In genomic region chrY:8422906-8423305, GRCh38 we compare ENCODE assay signal across 26 cellular contexts.
"Had no signal": no experiment of that assay in that cellular context is flagged by ENCODE, and none has a peak within 500 bp of the region (broad histone marks: within the 10 kb centered on the region; RNA-seq: fewer than 3 reads in every experiment).

No MANE protein-coding gene starts in this region.

- H3K4me2 ChIP-seq: smooth muscle cell had no signal

- H3K27me3 ChIP-seq: neutrophil, pancreas, right lobe of liver, sigmoid colon, spleen, stomach, thyroid gland, tibial nerve, upper lobe of left lung, vagina had no signal

- H3K27ac ChIP-seq: neutrophil, pancreas, prostate gland, right lobe of liver, sigmoid colon, skin epidermis, spleen, stomach, thoracic aorta, thyroid gland, tibial nerve, upper lobe of left lung, vagina had no signal

- ATAC-seq: naive thymus-derived CD8-positive, alpha-beta T cell; natural killer cell treated with Interleukin-12 subunit alpha and Interleukin-12 subunit beta and Interleukin-15 and Interleukin-18, amount 100 ng/mL, for 72 hours; pancreas; right cardiac atrium; stimulated activated effector memory CD8-positive, alpha-beta T cell treated with anti-CD3 and anti-CD28 coated beads, Interleukin-12 subunit alpha, Interleukin-12 subunit beta, amount 100 ng/mL, for 72 hours; stimulated activated naive B cell treated with anti-CD40 and anti-IgM and Interleukin-4, amounts not matched to agents 10 μg/mL and 1 μg/mL and 100 μg/mL, for 72 hours had no signal

- H3K4me1 ChIP-seq: pancreas, prostate gland, right lobe of liver, sigmoid colon, spleen, stomach, thyroid gland, tibial nerve, upper lobe of left lung, vagina had no signal

- H3K36me3 ChIP-seq: neutrophil, pancreas, prostate gland, right lobe of liver, sigmoid colon, spleen, stomach, thoracic aorta, thyroid gland, tibial nerve, upper lobe of left lung, vagina had no signal

- H3K9me3 ChIP-seq: neutrophil, pancreas, prostate gland, right lobe of liver, sigmoid colon, spleen, stomach, thoracic aorta, thyroid gland, tibial nerve, upper lobe of left lung, vagina had no signal

- H3K4me3 ChIP-seq: pancreas, prostate gland, right lobe of liver, sigmoid colon, skin epidermis, smooth muscle cell, spleen, stomach, thoracic aorta, thyroid gland, tibial nerve, upper lobe of left lung, vagina had no signal

- DNase-seq: naive thymus-derived CD8-positive, alpha-beta T cell; nephron progenitor cell; nucleus accumbens; pancreas; right cardiac atrium; right lobe of liver; sigmoid colon; spleen; stimulated activated CD4-positive, alpha-beta T cell treated with anti-CD3 and anti-CD28 coated beads, Interleukin-12 subunit alpha, Interleukin-12 subunit beta, amount 100 ng/mL, for 4 hours; stimulated activated CD4-positive, alpha-beta T cell treated with anti-CD3 and anti-CD28 coated beads, Interleukin-2, amount 100 ng/mL, for 24 hours; stimulated activated CD4-positive, alpha-beta T cell treated with anti-CD3 and anti-CD28 coated beads, Interleukin-2, amount 100 ng/mL, for 48 hours; stimulated activated CD4-positive, alpha-beta T cell treated with anti-CD3 and anti-CD28 coated beads, Interleukin-4, amount 100 ng/mL, for 24 hours; stimulated activated naive B cell treated with anti-CD40 and anti-IgM and Interleukin-4, amounts not matched to agents 10 μg/mL and 1 μg/mL and 100 μg/mL, for 72 hours; stimulated activated naive CD4-positive, alpha-beta T cell treated with Interleukin-2 at 50 U/mL for 16 hours; stomach; thyroid gland; upper lobe of left lung had no signal
